ENCODE assay signal across 14 cellular contexts in the genomic region with DNA sequence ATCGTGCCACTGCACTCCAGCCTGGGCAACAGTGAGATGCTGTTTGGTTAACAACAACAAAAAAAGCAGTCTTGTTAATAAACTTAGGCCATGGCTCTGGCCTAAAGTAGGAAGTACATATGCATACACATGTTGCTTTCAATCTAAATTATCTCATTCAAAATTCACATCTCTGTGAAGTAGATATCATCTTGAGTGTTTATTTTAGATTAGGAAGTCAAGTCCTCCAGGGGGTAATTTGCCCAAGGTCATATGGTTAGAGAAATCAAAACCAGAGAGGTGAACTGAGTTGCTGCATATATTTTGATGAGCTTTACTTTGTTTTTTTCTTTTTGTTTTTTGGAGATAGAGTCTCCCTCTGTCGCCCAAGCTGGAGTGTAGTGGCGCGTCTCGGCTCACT.
"Had no signal": no experiment of that assay in that cellular context is flagged by ENCODE, and none has a peak within 500 bp of the region (broad histone marks: within the 10 kb centered on the region; RNA-seq: fewer than 3 reads in every experiment).

No MANE protein-coding gene starts in this region.

- H3K9me3 Mint-ChIP-seq: activated CD8-positive, alpha-beta T cell treated with anti-CD3 and anti-CD28 coated beads for 36 hours; activated naive CD4-positive, alpha-beta T cell treated with anti-CD3 and anti-CD28 coated beads, Interleukin-2, amount 10 ng/mL, durations not matched to agents 7 days and 5 days; activated naive CD8-positive, alpha-beta T cell treated with anti-CD3 and anti-CD28 coated beads, Interleukin-2, amount 50 U/mL, for 24 hours; activated T-cell treated with anti-CD3 and anti-CD28 coated beads, Interleukin-2, amount 50 U/mL, for 4 hours; memory B cell; neural crest cell; stimulated activated naive CD8-positive, alpha-beta T cell treated with anti-CD3 and anti-CD28 coated beads, Interleukin-15, Interleukin-2, amounts not matched to agents 100 ng/mL and 50 ng/mL, for 24 hours had no signal

- H3K4me3 Mint-ChIP-seq: activated CD4-positive, alpha-beta T cell treated with anti-CD3 and anti-CD28 coated beads, Interleukin-2, amount 10 ng/mL, durations not matched to agents 24 days and 14 days; activated CD8-positive, alpha-beta T cell treated with anti-CD3 and anti-CD28 coated beads for 36 hours; activated naive CD4-positive, alpha-beta T cell treated with anti-CD3 and anti-CD28 coated beads, Interleukin-2, amount 10 ng/mL, durations not matched to agents 7 days and 5 days; activated naive CD8-positive, alpha-beta T cell treated with anti-CD3 and anti-CD28 coated beads, Interleukin-2, amount 50 U/mL, for 24 hours; activated T-cell treated with anti-CD3 and anti-CD28 coated beads, Interleukin-2, amount 50 U/mL, for 4 hours; brain; memory B cell; neural crest cell; stimulated activated naive CD8-positive, alpha-beta T cell treated with anti-CD3 and anti-CD28 coated beads, Interleukin-15, Interleukin-2, amounts not matched to agents 100 ng/mL and 50 ng/mL, for 24 hours had no signal

- H3K27me3 Mint-ChIP-seq: activated CD8-positive, alpha-beta T cell treated with anti-CD3 and anti-CD28 coated beads for 36 hours; activated naive CD4-positive, alpha-beta T cell treated with anti-CD3 and anti-CD28 coated beads, Interleukin-2, amount 10 ng/mL, durations not matched to agents 7 days and 5 days; activated naive CD8-positive, alpha-beta T cell treated with anti-CD3 and anti-CD28 coated beads, Interleukin-2, amount 50 U/mL, for 24 hours; brain; memory B cell; stimulated activated naive CD8-positive, alpha-beta T cell treated with anti-CD3 and anti-CD28 coated beads, Interleukin-15, Interleukin-2, amounts not matched to agents 100 ng/mL and 50 ng/mL, for 24 hours had no signal

- DNase-seq: activated CD4-positive, alpha-beta T cell treated with anti-CD3 and anti-CD28 coated beads, Interleukin-2, amount 10 ng/mL, durations not matched to agents 24 days and 14 days; activated effector memory CD4-positive, alpha-beta T cell treated with Interleukin-2 at 50 U/mL for 16 hours; activated naive CD4-positive, alpha-beta T cell treated with anti-CD3 and anti-CD28 coated beads, Interleukin-2, amount 10 ng/mL, durations not matched to agents 7 days and 5 days; activated naive CD8-positive, alpha-beta T cell treated with anti-CD3 and anti-CD28 coated beads, Interleukin-2, amount 50 U/mL, for 24 hours; activated T-cell treated with anti-CD3 and anti-CD28 coated beads, Interleukin-2, amount 50 U/mL, for 4 hours; anterior cingulate cortex; central memory CD4-positive, alpha-beta T cell; dorsolateral prefrontal cortex; transverse colon had no signal

- H3K27ac Mint-ChIP-seq: activated CD4-positive, alpha-beta T cell treated with anti-CD3 and anti-CD28 coated beads, Interleukin-2, amount 10 ng/mL, durations not matched to agents 24 days and 14 days; activated CD8-positive, alpha-beta T cell treated with anti-CD3 and anti-CD28 coated beads for 36 hours; activated naive CD4-positive, alpha-beta T cell treated with anti-CD3 and anti-CD28 coated beads, Interleukin-2, amount 10 ng/mL, durations not matched to agents 7 days and 5 days; activated naive CD8-positive, alpha-beta T cell treated with anti-CD3 and anti-CD28 coated beads, Interleukin-2, amount 50 U/mL, for 24 hours; brain; memory B cell; stimulated activated naive CD8-positive, alpha-beta T cell treated with anti-CD3 and anti-CD28 coated beads, Interleukin-15, Interleukin-2, amounts not matched to agents 100 ng/mL and 50 ng/mL, for 24 hours had no signal
